Comparison of ENCODE assay signal across 24 cellular contexts in the genomic region with DNA sequence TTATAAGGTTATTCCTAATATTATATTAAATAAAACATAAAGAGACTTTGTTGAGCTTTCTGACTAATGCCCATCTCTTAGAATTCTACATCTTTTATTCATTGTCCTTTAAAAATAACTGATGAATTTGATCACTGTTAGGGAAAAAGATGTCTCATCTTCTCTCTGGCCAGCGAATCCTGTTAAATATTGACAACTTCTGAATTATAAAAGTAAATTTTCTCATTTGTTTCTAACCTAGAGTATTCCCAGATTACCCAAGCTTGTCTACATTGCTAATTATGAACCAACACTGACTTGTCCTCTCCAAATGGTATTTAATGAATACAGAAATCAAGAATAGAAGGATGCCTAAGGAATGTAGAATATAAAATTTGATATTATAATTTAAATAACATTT. TPM values are rescaled to one million over a fixed set of nuclear protein-coding genes. Genes with fewer than 3 reads are reported as not detected.
A peak's percentile ranks its signal among the peaks of the same experiment; 100 is the strongest.
DNase-seq lines count a peak whose midpoint lies in the region; ATAC-seq, FAIRE-seq and TF ChIP-seq lines count a peak whose summit lies in the region.
"Had no signal": no experiment of that assay in that cellular context is flagged by ENCODE, and none has a peak within 500 bp of the region (broad histone marks: within the 10 kb centered on the region; RNA-seq: fewer than 3 reads in every experiment).

No MANE protein-coding gene starts in this region.

- TF ChIP-seq CTCF in natural killer cell (IDR thresholded peaks at IDR 0.05) (no peak), WERI-Rb-1 (IDR thresholded peaks at IDR 0.05; ENCODE audit: low read depth, low read length) (no peak)

- H3K4me1 Mint-ChIP-seq in natural killer cell treated with Interleukin-12 subunit alpha and Interleukin-12 subunit beta and Interleukin-15 and Interleukin-18, amount 100 ng/mL, for 72 hours (ENCODE audit: low read depth in 2 of 2), result peaks cover 0 to 10% of the 10 kb centered on the region in 2 donors
- H3K4me1 Mint-ChIP-seq in natural killer cell, result peaks cover 0 to 8% of the 10 kb centered on the region in 2 donors
- H3K4me1 Mint-ChIP-seq: B cell; CD8-positive, alpha-beta memory T cell had no signal

- H3K27me3 Mint-ChIP-seq in natural killer cell treated with Interleukin-12 subunit alpha and Interleukin-12 subunit beta and Interleukin-15 and Interleukin-18, amount 100 ng/mL, for 72 hours, result no peaks in the 10 kb centered on the region
- no peaks in the 10 kb centered on the region for H3K27me3 Mint-ChIP-seq in natural killer cell (ENCODE audit: low read depth in 2 of 2)
- H3K27me3 Mint-ChIP-seq: B cell; CD8-positive, alpha-beta memory T cell had no signal

- H3K36me3 ChIP-seq in WERI-Rb-1, result no peaks in the 10 kb centered on the region
- H3K36me3 ChIP-seq: BLaER1 had no signal

- H3K27me3 ChIP-seq in WERI-Rb-1 (ENCODE audit: insufficient read depth, low read depth, severe bottlenecking), result no peaks in the 10 kb centered on the region
- H3K27me3 ChIP-seq: BLaER1 had no signal

- peaks cover 5% of the 10 kb centered on the region for H3K9me3 Mint-ChIP-seq in natural killer cell treated with Interleukin-12 subunit alpha and Interleukin-12 subunit beta and Interleukin-15 and Interleukin-18, amount 100 ng/mL, for 72 hours
- peaks cover 2% of the 10 kb centered on the region in 2 donors for H3K9me3 Mint-ChIP-seq in natural killer cell
- H3K9me3 Mint-ChIP-seq: CD4-positive, alpha-beta T cell had no signal

- H3K9me3 ChIP-seq in WERI-Rb-1 (ENCODE audit: severe bottlenecking), result no peaks in the 10 kb centered on the region

- ATAC-seq in natural killer cell treated with Interleukin-12 subunit alpha and Interleukin-12 subunit beta and Interleukin-15 and Interleukin-18, amount 100 ng/mL, for 72 hours, result no peak
- no peak for ATAC-seq in natural killer cell
- no peak for ATAC-seq in HG02623 (IDR thresholded peaks at IDR 0.05; ENCODE audit: unreplicated experiment)

- no peak for DNase-seq in natural killer cell treated with Interleukin-12 subunit alpha and Interleukin-12 subunit beta and Interleukin-15 and Interleukin-18, amount 100 ng/mL, for 72 hours (ENCODE audit: low spot score)
- DNase-seq in natural killer cell, result no peak
- no peak for DNase-seq in RCC 7860 (ENCODE audit: low spot score)
- DNase-seq in kidney glomerular epithelial cell (lab: John Stamatoyannopoulos, UW), result peak; percentile 49
- DNase-seq in NCI-H526 treated with DMSO at 0.1 percent for 48 hours (lab: John Stamatoyannopoulos, UW), result no peak
- no peak for DNase-seq in midbrain (lab: John Stamatoyannopoulos, UW)
- no peak for DNase-seq in WERI-Rb-1
- DNase-seq: CD4-positive, alpha-beta T cell; CD8-positive, alpha-beta memory T cell; COR-L47; DMS153; DND-41; GM23248; H7; HCEC 1CT had no signal

- no peak overlapping the region for H3K27ac ChIP-seq in WERI-Rb-1
- H3K27ac ChIP-seq: 22Rv1 had no signal

- peak; percentile 70 for FAIRE-seq in RCC 7860 (lab: Jason Lieb, UNC)
- FAIRE-seq: A204.1, G401.6, GM12892, H1 had no signal

- intact Hi-C loops in natural killer cell (cut with micrococcal nuclease), result no loop called here

- H3K36me3 Mint-ChIP-seq in natural killer cell treated with Interleukin-12 subunit alpha and Interleukin-12 subunit beta and Interleukin-15 and Interleukin-18, amount 100 ng/mL, for 72 hours, result no peaks in the 10 kb centered on the region
- H3K36me3 Mint-ChIP-seq in natural killer cell, result no peaks in the 10 kb centered on the region
- H3K36me3 Mint-ChIP-seq: CD14-positive monocyte; CD8-positive, alpha-beta memory T cell had no signal

- peak overlapping the region; percentile 53 to 65 for H3K27ac Mint-ChIP-seq in natural killer cell treated with Interleukin-12 subunit alpha and Interleukin-12 subunit beta and Interleukin-15 and Interleukin-18, amount 100 ng/mL, for 72 hours
- peak overlapping the region in 1 of 2 donors; percentile 27 for H3K27ac Mint-ChIP-seq in natural killer cell
- H3K27ac Mint-ChIP-seq: B cell; CD4-positive, alpha-beta T cell; CD8-positive, alpha-beta memory T cell had no signal

- H3K4me3 ChIP-seq in WERI-Rb-1 (ENCODE audit: low read depth, low read length), result no peak overlapping the region
- H3K4me3 ChIP-seq: BLaER1, GM23248 had no signal

- no peak overlapping the region for H3K4me3 Mint-ChIP-seq in natural killer cell treated with Interleukin-12 subunit alpha and Interleukin-12 subunit beta and Interleukin-15 and Interleukin-18, amount 100 ng/mL, for 72 hours
- H3K4me3 Mint-ChIP-seq in natural killer cell, result no peak overlapping the region
- H3K4me3 Mint-ChIP-seq: B cell; CD4-positive, alpha-beta T cell; CD8-positive, alpha-beta memory T cell had no signal

RNA-seq across cellular contexts. Expression of a gene that starts 24.8 kb away (rescaled TPM):
- total RNA-seq in natural killer cell treated with Interleukin-12 subunit alpha and Interleukin-12 subunit beta and Interleukin-15 and Interleukin-18, amount 100 ng/mL, for 72 hours, result 1 to 10 TPM; 5.6 to 6.1 TPM
- total RNA-seq in natural killer cell, result 1 to 10 TPM; 2.1 to 4.5 (median 3.1) TPM
